1 cellular context compared by ENCODE assay signal in the genomic region with DNA sequence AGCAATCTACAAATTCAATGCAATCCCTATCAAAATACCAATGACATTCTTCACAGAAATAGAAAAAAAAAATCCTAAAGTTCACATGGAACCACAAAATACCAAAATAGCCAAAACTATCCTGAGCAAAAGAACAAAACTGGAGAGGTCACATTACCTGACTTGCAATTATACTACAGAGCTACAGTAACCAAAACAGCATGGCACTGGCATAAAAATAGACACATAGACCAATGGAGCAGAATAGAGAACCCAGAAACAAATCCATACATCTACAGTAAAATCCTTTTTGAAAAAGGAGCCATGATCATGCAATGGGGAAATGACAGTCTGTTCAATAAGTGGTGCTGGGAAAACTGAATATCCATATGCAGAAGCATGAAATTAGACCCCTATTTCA. TPM values are rescaled to one million over a fixed set of nuclear protein-coding genes. Genes with fewer than 3 reads are reported as not detected.
"Had no signal": no experiment of that assay in that cellular context is flagged by ENCODE, and none has a peak within 500 bp of the region (broad histone marks: within the 10 kb centered on the region; RNA-seq: fewer than 3 reads in every experiment).

No MANE protein-coding gene starts in this region.

RNA-seq across cellular contexts. Expression of a gene that starts 51.5 kb away (rescaled TPM):
- total RNA-seq: HFFc6 had no signal
